Comparison of ENCODE assay signal across 1 cellular context in the genomic region with DNA sequence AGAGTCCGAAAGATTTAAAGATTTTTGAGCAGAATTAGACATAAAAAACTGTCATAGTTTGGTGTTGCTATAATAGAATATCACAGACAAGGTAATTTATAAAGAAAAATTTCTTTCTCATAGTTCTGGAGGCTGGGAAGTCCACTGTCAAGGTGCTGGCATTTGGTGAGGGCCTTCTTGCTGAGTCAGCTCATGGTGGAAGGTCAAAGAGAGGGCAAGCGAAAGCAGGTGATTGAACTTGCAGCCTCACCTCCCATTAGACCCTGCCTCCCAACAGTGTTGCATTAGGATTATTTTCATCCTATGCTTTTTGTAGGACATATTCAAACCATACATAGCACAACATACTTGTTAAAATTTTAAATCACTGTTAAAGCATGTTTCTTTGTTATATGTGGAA.
A peak's percentile ranks its signal among the peaks of the same experiment; 100 is the strongest.
TF ChIP-seq lines count a peak whose summit lies in the region.

No MANE protein-coding gene starts in this region.

TF ChIP-seq in K562, 482 proteins besides CTCF, POLR2A, EP300 and RAD21 (continues in another document):
- TF ChIP-seq FOXM1 (IDR thresholded peaks at IDR 0.05; ENCODE audit: low read depth) (no peak), FOXM1 (CRISPR knock-in tag; IDR thresholded peaks at IDR 0.05; ENCODE audit: low read depth) (no peak), RBM17 (IDR thresholded peaks at IDR 0.05; ENCODE audit: borderline replicate concordance, low read depth, low read length) (no peak), TOE1 (IDR thresholded peaks at IDR 0.05; ENCODE audit: borderline replicate concordance) (no peak), TOE1 (CRISPR knock-in tag; IDR thresholded peaks at IDR 0.05; ENCODE audit: borderline replicate concordance, low read depth) (no peak), NFXL1 (CRISPR knock-in tag; IDR thresholded peaks at IDR 0.05) (no peak), CCNT2 (IDR thresholded peaks at IDR 0.05; ENCODE audit: borderline replicate concordance, extremely low read depth, insufficient read length, low read depth, low read length) (no peak), ZNF324 (CRISPR knock-in tag; IDR thresholded peaks at IDR 0.05) (no peak), C11orf30 (IDR thresholded peaks at IDR 0.05; ENCODE audit: low read depth) (peak; percentile 90), ZNF717 (CRISPR knock-in tag; IDR thresholded peaks at IDR 0.05) (no peak), NFE2 (IDR thresholded peaks at IDR 0.05; ENCODE audit: low read depth) (peak; percentile 70), SRSF3 (IDR thresholded peaks at IDR 0.05; ENCODE audit: insufficient read depth, low read length) (no peak), CBX1 (IDR thresholded peaks at IDR 0.05; ENCODE audit: low read depth) (no peak), MAFF (IDR thresholded peaks at IDR 0.05; ENCODE audit: low read length) (peak; percentile 85), ZNF224 (CRISPR knock-in tag; IDR thresholded peaks at IDR 0.05) (no peak), ZNF699 (CRISPR knock-in tag; IDR thresholded peaks at IDR 0.05; ENCODE audit: insufficient replicate concordance) (no peak), PHB (CRISPR knock-in tag; IDR thresholded peaks at IDR 0.05) (no peak), MAFG (tag; conservative IDR thresholded peaks at IDR 0.05) (peak; percentile 71), TEAD2 (tag; IDR thresholded peaks at IDR 0.05) (no peak), RNF2 (IDR thresholded peaks at IDR 0.05) (no peak), NFIC (IDR thresholded peaks at IDR 0.05) (no peak), ZKSCAN8 (CRISPR knock-in tag; IDR thresholded peaks at IDR 0.05) (no peak), MTA1 (IDR thresholded peaks at IDR 0.05; ENCODE audit: borderline replicate concordance) (no peak), JUN (IDR thresholded peaks at IDR 0.05; ENCODE audit: borderline replicate concordance, low read depth, low read length) (no peak), JUN (CRISPR knock-in tag; IDR thresholded peaks at IDR 0.05; ENCODE audit: borderline replicate concordance) (no peak), SNRNP70 (optimal IDR thresholded peaks at IDR 0.05; ENCODE audit: low read depth, low read length) (no peak), GATAD2B (IDR thresholded peaks at IDR 0.05; ENCODE audit: borderline replicate concordance) (no peak), ZBED1 (IDR thresholded peaks at IDR 0.05) (no peak), SP2 (IDR thresholded peaks at IDR 0.05; ENCODE audit: extremely low read depth, low read depth, low read length, poor library complexity, severe bottlenecking) (no peak), ZNF175 (CRISPR knock-in tag; IDR thresholded peaks at IDR 0.05; ENCODE audit: low read depth) (no peak), ZNF316 (IDR thresholded peaks at IDR 0.05) (peak; percentile 95), CBFB (CRISPR knock-in tag; IDR thresholded peaks at IDR 0.05) (no peak), PHF8 (IDR thresholded peaks at IDR 0.05; ENCODE audit: borderline replicate concordance, low read length) (no peak)
- TF ChIP-seq, protein P1, sequence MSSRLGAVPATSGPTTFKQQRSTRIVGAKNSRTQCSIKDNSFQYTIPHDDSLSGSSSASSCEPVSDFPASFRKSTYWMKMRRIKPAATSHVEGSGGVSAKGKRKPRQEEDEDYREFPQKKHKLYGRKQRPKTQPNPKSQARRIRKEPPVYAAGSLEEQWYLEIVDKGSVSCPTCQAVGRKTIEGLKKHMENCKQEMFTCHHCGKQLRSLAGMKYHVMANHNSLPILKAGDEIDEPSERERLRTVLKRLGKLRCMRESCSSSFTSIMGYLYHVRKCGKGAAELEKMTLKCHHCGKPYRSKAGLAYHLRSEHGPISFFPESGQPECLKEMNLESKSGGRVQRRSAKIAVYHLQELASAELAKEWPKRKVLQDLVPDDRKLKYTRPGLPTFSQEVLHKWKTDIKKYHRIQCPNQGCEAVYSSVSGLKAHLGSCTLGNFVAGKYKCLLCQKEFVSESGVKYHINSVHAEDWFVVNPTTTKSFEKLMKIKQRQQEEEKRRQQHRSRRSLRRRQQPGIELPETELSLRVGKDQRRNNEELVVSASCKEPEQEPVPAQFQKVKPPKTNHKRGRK (tag; IDR thresholded peaks at IDR 0.05), result no peak
- TF ChIP-seq, protein P2, sequence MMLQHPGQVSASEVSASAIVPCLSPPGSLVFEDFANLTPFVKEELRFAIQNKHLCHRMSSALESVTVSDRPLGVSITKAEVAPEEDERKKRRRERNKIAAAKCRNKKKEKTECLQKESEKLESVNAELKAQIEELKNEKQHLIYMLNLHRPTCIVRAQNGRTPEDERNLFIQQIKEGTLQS (IDR thresholded peaks at IDR 0.05), result no peak
- TF ChIP-seq, protein P2 (CRISPR knock-in tag; conservative IDR thresholded peaks at IDR 0.05), result no peak
- TF ChIP-seq, protein P3, sequence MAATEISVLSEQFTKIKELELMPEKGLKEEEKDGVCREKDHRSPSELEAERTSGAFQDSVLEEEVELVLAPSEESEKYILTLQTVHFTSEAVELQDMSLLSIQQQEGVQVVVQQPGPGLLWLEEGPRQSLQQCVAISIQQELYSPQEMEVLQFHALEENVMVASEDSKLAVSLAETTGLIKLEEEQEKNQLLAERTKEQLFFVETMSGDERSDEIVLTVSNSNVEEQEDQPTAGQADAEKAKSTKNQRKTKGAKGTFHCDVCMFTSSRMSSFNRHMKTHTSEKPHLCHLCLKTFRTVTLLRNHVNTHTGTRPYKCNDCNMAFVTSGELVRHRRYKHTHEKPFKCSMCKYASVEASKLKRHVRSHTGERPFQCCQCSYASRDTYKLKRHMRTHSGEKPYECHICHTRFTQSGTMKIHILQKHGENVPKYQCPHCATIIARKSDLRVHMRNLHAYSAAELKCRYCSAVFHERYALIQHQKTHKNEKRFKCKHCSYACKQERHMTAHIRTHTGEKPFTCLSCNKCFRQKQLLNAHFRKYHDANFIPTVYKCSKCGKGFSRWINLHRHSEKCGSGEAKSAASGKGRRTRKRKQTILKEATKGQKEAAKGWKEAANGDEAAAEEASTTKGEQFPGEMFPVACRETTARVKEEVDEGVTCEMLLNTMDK (IDR thresholded peaks at IDR 0.05; ENCODE audit: borderline replicate concordance, insufficient read depth, low read depth, low read length, poor library complexity, severe bottlenecking), result no peak
- TF ChIP-seq, protein P4, sequence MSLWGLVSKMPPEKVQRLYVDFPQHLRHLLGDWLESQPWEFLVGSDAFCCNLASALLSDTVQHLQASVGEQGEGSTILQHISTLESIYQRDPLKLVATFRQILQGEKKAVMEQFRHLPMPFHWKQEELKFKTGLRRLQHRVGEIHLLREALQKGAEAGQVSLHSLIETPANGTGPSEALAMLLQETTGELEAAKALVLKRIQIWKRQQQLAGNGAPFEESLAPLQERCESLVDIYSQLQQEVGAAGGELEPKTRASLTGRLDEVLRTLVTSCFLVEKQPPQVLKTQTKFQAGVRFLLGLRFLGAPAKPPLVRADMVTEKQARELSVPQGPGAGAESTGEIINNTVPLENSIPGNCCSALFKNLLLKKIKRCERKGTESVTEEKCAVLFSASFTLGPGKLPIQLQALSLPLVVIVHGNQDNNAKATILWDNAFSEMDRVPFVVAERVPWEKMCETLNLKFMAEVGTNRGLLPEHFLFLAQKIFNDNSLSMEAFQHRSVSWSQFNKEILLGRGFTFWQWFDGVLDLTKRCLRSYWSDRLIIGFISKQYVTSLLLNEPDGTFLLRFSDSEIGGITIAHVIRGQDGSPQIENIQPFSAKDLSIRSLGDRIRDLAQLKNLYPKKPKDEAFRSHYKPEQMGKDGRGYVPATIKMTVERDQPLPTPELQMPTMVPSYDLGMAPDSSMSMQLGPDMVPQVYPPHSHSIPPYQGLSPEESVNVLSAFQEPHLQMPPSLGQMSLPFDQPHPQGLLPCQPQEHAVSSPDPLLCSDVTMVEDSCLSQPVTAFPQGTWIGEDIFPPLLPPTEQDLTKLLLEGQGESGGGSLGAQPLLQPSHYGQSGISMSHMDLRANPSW (CRISPR knock-in tag; IDR thresholded peaks at IDR 0.05), result no peak
- TF ChIP-seq, protein P5, sequence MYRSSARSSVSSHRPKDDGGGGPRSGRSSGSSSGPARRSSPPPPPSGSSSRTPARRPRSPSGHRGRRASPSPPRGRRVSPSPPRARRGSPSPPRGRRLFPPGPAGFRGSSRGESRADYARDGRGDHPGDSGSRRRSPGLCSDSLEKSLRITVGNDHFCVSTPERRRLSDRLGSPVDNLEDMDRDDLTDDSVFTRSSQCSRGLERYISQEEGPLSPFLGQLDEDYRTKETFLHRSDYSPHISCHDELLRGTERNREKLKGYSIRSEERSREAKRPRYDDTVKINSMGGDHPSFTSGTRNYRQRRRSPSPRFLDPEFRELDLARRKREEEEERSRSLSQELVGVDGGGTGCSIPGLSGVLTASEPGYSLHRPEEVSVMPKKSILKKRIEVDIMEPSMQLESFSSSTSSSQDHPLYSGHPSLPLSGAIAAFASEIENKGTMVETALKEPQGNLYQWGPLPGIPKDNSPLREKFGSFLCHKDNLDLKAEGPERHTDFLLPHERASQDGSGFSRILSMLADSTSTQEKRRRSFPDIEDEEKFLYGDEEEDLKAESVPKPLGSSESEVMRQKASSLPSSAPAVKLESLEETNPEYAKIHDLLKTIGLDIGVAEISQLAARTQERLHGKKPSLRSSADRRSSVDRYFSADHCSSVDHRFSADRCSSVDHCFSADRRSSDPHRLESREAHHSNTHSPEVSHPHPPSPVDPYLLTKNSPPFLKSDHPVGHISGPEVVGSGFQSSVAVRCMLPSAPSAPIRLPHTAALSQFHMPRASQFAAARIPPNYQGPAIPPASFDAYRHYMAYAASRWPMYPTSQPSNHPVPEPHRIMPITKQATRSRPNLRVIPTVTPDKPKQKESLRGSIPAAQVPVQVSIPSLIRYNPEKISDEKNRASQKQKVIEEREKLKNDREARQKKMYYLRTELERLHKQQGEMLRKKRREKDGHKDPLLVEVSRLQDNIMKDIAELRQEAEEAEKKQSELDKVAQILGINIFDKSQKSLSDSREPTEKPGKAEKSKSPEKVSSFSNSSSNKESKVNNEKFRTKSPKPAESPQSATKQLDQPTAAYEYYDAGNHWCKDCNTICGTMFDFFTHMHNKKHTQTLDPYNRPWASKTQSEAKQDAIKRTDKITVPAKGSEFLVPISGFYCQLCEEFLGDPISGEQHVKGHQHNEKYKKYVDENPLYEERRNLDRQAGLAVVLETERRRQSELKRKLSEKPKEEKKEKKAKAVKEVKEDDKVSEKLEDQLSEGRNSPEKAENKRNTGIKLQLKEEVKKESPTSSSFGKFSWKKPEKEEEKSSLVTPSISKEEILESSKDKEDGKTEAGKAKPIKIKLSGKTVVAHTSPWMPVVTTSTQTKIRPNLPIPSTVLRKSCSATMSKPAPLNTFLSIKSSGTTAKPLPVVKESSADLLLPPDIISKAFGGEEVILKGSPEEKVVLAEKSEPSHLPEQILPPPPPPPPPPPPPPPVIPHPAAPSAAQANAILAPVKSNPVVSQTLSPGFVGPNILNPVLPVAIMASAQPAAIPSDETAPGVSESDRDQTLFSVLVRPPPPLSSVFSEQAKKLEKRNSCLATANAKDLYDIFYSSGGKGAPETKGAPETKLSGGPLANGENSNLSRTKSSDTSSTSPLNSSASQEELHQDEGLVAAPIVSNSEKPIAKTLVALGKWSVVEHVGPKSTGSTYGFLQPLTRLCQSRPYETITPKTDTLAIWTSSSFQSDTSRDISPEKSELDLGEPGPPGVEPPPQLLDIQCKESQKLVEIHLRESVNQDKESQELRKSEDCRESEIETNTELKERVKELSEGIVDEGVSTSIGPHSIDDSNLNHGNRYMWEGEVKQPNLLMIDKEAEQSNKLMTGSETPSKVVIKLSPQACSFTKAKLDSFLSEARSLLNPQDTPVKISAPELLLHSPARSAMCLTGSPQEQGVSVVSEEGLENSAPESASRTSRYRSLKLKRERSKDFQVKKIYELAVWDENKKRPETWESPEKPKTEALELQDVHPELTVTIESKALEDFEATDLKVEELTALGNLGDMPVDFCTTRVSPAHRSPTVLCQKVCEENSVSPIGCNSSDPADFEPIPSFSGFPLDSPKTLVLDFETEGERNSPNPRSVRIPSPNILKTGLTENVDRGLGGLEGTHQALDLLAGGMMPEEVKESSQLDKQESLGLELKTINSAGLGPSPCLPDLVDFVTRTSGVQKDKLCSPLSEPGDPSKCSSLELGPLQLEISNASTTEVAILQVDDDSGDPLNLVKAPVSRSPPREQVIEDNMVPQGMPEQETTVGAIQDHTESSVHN (IDR thresholded peaks at IDR 0.05; ENCODE audit: borderline replicate concordance in 1 of 2, low read depth in 1 of 2), result no peak
- TF ChIP-seq, protein P6, sequence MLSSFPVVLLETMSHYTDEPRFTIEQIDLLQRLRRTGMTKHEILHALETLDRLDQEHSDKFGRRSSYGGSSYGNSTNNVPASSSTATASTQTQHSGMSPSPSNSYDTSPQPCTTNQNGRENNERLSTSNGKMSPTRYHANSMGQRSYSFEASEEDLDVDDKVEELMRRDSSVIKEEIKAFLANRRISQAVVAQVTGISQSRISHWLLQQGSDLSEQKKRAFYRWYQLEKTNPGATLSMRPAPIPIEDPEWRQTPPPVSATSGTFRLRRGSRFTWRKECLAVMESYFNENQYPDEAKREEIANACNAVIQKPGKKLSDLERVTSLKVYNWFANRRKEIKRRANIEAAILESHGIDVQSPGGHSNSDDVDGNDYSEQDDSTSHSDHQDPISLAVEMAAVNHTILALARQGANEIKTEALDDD (IDR thresholded peaks at IDR 0.05), result no peak
- TF ChIP-seq, protein P7, sequence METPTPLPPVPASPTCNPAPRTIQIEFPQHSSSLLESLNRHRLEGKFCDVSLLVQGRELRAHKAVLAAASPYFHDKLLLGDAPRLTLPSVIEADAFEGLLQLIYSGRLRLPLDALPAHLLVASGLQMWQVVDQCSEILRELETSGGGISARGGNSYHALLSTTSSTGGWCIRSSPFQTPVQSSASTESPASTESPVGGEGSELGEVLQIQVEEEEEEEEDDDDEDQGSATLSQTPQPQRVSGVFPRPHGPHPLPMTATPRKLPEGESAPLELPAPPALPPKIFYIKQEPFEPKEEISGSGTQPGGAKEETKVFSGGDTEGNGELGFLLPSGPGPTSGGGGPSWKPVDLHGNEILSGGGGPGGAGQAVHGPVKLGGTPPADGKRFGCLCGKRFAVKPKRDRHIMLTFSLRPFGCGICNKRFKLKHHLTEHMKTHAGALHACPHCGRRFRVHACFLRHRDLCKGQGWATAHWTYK (CRISPR knock-in tag; IDR thresholded peaks at IDR 0.05), result no peak
- TF ChIP-seq, protein P8, sequence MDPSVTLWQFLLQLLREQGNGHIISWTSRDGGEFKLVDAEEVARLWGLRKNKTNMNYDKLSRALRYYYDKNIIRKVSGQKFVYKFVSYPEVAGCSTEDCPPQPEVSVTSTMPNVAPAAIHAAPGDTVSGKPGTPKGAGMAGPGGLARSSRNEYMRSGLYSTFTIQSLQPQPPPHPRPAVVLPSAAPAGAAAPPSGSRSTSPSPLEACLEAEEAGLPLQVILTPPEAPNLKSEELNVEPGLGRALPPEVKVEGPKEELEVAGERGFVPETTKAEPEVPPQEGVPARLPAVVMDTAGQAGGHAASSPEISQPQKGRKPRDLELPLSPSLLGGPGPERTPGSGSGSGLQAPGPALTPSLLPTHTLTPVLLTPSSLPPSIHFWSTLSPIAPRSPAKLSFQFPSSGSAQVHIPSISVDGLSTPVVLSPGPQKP (CRISPR knock-in tag; IDR thresholded peaks at IDR 0.05), result no peak
- TF ChIP-seq, protein P9, sequence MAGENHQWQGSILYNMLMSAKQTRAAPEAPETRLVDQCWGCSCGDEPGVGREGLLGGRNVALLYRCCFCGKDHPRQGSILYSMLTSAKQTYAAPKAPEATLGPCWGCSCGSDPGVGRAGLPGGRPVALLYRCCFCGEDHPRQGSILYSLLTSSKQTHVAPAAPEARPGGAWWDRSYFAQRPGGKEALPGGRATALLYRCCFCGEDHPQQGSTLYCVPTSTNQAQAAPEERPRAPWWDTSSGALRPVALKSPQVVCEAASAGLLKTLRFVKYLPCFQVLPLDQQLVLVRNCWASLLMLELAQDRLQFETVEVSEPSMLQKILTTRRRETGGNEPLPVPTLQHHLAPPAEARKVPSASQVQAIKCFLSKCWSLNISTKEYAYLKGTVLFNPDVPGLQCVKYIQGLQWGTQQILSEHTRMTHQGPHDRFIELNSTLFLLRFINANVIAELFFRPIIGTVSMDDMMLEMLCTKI (IDR thresholded peaks at IDR 0.05; ENCODE audit: partially characterized antibody), result no peak
